ENCODE assay signal across 2 cellular contexts in the genomic region with DNA sequence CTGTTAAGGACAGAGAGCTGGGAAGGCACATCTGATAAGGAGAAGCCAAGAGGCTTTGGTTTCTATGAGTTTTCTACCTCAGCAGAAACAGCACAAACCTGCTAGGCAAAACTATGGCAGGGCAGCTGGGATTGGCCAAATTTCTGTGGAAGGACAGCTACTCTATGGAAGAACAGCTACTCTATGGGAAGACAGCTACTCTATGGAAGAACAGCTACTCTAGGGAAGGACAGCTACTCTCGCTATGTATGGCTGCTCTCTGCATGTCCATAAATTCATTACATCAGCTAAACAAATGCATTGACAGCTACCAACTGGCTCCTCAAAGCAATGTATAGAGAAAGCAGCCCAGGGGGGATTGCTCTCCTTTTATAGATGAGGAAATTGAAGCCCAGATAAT.
TF ChIP-seq lines count a peak whose summit lies in the region.

No MANE protein-coding gene starts in this region.

TF ChIP-seq in liver, 16 proteins besides CTCF, POLR2A, EP300 and RAD21 (continued from another document):
- no peak for TF ChIP-seq HNF4A (conservative IDR thresholded peaks at IDR 0.05)
- no peak for TF ChIP-seq EGR1 (IDR thresholded peaks at IDR 0.05; ENCODE audit: low read depth in 2 of 2)
- TF ChIP-seq YY1 (IDR thresholded peaks at IDR 0.05): no peak
- TF ChIP-seq FOXA2 (IDR thresholded peaks at IDR 0.05): no peak
TF ChIP-seq in liver: peak in this region for 0.

TF ChIP-seq in HepG2, 621 proteins besides CTCF, POLR2A, EP300 and RAD21 (continued from another document):
- TF ChIP-seq, protein P1, sequence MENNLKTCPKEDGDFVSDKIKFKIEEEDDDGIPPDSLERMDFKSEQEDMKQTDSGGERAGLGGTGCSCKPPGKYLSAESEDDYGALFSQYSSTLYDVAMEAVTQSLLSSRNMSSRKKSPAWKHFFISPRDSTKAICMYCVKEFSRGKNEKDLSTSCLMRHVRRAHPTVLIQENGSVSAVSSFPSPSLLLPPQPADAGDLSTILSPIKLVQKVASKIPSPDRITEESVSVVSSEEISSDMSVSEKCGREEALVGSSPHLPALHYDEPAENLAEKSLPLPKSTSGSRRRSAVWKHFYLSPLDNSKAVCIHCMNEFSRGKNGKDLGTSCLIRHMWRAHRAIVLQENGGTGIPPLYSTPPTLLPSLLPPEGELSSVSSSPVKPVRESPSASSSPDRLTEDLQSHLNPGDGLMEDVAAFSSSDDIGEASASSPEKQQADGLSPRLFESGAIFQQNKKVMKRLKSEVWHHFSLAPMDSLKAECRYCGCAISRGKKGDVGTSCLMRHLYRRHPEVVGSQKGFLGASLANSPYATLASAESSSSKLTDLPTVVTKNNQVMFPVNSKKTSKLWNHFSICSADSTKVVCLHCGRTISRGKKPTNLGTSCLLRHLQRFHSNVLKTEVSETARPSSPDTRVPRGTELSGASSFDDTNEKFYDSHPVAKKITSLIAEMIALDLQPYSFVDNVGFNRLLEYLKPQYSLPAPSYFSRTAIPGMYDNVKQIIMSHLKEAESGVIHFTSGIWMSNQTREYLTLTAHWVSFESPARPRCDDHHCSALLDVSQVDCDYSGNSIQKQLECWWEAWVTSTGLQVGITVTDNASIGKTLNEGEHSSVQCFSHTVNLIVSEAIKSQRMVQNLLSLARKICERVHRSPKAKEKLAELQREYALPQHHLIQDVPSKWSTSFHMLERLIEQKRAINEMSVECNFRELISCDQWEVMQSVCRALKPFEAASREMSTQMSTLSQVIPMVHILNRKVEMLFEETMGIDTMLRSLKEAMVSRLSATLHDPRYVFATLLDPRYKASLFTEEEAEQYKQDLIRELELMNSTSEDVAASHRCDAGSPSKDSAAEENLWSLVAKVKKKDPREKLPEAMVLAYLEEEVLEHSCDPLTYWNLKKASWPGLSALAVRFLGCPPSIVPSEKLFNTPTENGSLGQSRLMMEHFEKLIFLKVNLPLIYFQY (CRISPR knock-in tag; IDR thresholded peaks at IDR 0.05; ENCODE audit: borderline replicate concordance): no peak
- TF ChIP-seq ZFP62 (CRISPR knock-in tag; IDR thresholded peaks at IDR 0.05) (no peak), THAP11 (CRISPR knock-in tag; IDR thresholded peaks at IDR 0.05) (no peak), ZNF546 (CRISPR knock-in tag; conservative IDR thresholded peaks at IDR 0.05) (no peak), ZNF496 (CRISPR knock-in tag; IDR thresholded peaks at IDR 0.05; ENCODE audit: insufficient replicate concordance) (no peak), RARA (CRISPR knock-in tag; IDR thresholded peaks at IDR 0.05) (no peak), WIZ (CRISPR knock-in tag; IDR thresholded peaks at IDR 0.05) (no peak), ZNF30 (CRISPR knock-in tag; IDR thresholded peaks at IDR 0.05) (no peak)
- TF ChIP-seq, protein P2, sequence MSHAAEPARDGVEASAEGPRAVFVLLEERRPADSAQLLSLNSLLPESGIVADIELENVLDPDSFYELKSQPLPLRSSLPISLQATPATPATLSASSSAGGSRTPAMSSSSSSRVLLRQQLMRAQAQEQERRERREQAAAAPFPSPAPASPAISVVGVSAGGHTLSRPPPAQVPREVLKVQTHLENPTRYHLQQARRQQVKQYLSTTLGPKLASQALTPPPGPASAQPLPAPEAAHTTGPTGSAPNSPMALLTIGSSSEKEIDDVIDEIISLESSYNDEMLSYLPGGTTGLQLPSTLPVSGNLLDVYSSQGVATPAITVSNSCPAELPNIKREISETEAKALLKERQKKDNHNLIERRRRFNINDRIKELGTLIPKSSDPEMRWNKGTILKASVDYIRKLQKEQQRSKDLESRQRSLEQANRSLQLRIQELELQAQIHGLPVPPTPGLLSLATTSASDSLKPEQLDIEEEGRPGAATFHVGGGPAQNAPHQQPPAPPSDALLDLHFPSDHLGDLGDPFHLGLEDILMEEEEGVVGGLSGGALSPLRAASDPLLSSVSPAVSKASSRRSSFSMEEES (CRISPR knock-in tag; IDR thresholded peaks at IDR 0.05): no peak
- TF ChIP-seq, protein P3, sequence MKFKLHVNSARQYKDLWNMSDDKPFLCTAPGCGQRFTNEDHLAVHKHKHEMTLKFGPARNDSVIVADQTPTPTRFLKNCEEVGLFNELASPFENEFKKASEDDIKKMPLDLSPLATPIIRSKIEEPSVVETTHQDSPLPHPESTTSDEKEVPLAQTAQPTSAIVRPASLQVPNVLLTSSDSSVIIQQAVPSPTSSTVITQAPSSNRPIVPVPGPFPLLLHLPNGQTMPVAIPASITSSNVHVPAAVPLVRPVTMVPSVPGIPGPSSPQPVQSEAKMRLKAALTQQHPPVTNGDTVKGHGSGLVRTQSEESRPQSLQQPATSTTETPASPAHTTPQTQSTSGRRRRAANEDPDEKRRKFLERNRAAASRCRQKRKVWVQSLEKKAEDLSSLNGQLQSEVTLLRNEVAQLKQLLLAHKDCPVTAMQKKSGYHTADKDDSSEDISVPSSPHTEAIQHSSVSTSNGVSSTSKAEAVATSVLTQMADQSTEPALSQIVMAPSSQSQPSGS (CRISPR knock-in tag; IDR thresholded peaks at IDR 0.05): no peak
- TF ChIP-seq, protein P4, sequence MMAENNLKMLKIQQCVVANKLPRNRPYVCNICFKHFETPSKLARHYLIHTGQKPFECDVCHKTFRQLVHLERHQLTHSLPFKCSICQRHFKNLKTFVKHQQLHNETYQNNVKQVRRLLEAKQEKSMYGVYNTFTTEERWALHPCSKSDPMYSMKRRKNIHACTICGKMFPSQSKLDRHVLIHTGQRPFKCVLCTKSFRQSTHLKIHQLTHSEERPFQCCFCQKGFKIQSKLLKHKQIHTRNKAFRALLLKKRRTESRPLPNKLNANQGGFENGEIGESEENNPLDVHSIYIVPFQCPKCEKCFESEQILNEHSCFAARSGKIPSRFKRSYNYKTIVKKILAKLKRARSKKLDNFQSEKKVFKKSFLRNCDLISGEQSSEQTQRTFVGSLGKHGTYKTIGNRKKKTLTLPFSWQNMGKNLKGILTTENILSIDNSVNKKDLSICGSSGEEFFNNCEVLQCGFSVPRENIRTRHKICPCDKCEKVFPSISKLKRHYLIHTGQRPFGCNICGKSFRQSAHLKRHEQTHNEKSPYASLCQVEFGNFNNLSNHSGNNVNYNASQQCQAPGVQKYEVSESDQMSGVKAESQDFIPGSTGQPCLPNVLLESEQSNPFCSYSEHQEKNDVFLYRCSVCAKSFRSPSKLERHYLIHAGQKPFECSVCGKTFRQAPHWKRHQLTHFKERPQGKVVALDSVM (CRISPR knock-in tag; IDR thresholded peaks at IDR 0.05): no peak
- TF ChIP-seq, protein P5, sequence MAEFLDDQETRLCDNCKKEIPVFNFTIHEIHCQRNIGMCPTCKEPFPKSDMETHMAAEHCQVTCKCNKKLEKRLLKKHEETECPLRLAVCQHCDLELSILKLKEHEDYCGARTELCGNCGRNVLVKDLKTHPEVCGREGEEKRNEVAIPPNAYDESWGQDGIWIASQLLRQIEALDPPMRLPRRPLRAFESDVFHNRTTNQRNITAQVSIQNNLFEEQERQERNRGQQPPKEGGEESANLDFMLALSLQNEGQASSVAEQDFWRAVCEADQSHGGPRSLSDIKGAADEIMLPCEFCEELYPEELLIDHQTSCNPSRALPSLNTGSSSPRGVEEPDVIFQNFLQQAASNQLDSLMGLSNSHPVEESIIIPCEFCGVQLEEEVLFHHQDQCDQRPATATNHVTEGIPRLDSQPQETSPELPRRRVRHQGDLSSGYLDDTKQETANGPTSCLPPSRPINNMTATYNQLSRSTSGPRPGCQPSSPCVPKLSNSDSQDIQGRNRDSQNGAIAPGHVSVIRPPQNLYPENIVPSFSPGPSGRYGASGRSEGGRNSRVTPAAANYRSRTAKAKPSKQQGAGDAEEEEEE (CRISPR knock-in tag; IDR thresholded peaks at IDR 0.05; ENCODE audit: borderline replicate concordance): no peak
